ENCODE assay signal across 1 cellular context in the genomic region with DNA sequence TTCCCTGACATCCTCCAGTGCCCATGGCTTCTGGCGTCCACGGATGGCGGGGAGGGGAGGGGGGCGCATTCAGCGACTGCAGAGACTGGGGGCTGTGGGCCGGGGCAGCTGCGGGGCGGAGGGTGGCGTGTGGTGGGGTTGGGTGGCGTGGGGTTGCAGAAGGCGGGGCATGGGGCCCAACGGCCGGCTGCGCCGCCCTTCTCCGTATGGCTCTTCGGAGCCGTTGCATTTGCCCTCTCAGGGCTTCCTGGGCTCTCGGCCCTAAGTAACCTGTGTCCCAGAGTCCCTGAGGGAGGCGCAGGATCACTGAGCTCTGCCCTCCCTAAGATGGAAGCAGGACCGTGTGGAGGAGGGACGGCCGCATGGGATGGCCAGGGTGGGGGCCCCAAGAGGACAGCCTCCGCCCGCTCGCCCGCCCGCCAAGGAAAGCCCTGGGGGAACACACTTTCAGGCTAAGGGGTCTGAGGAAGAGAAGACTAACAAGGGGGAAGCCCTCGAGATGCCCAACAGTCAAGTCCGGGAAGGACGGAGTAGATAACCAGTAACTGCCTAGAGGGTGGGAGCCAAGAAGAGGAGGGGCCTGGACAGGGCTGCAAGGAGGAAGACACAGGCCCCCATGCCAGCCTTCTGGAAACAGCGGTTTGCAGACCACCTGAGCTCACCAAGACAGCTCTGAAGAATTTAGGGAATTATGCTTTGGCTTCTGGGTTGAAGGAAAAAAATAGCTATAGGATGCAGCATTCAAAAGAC.
TF ChIP-seq lines count a peak whose summit lies in the region.

No MANE protein-coding gene starts in this region.

TF ChIP-seq in A549, 52 proteins besides CTCF, POLR2A, EP300 and RAD21:
- TF ChIP-seq BCL3 (IDR thresholded peaks at IDR 0.05) (no peak; the same call in 1 of the 3 replicates), JUN (IDR thresholded peaks at IDR 0.05) (peak in 1 of 2 experiments; percentile 37; a peak in 1 of 5 replicates), FOXS1 (CRISPR knock-in tag; IDR thresholded peaks at IDR 0.05) (no peak), HDAC2 (IDR thresholded peaks at IDR 0.05) (no peak)
- TF ChIP-seq, protein P1, sequence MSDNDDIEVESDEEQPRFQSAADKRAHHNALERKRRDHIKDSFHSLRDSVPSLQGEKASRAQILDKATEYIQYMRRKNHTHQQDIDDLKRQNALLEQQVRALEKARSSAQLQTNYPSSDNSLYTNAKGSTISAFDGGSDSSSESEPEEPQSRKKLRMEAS (IDR thresholded peaks at IDR 0.05): peak; percentile 45; the same call in 1 of the 2 replicates
TF ChIP-seq in A549: peak in this region for 2.
